ENCODE assay signal across 7 cellular contexts in the genomic region with DNA sequence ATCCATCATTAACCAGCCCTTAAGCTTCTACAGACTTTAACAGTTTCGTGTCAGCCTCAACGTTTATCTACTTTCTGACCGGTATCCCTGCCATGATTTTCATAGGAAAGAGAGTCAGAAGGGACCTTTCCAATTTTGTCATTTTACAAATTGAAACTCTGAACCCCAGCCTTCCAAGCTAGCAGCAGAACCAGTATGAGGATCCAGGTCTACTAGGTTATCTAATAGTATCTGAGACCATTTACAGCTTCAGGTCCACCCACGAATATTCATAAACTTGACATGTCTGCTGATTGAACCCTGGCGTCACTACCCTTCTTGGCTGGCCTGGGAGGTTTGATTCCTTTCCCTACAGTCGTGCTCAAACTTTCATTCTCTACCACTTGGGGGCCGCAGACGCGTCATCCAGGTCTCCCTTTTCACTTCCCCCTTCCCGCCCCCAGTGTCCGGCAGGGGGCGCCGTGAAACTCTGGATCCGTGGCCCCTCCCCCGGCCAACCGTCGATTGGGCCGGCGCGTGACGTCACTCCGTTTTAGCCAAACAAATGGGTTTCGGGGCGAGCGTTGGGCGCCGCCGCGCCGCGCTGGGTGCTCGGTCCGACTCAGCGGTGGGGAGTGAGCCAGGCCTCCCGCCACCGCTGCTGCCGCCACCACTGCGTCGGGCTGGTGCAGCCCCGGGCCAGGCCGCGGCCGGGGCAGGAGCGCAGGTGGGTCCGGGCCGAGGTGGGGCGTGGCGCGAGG. TPM values are rescaled to one million over a fixed set of nuclear protein-coding genes. Genes with fewer than 3 reads are reported as not detected.
DNase-seq lines count a peak whose midpoint lies in the region; ATAC-seq and TF ChIP-seq lines count a peak whose summit lies in the region.

A gene with protein sequence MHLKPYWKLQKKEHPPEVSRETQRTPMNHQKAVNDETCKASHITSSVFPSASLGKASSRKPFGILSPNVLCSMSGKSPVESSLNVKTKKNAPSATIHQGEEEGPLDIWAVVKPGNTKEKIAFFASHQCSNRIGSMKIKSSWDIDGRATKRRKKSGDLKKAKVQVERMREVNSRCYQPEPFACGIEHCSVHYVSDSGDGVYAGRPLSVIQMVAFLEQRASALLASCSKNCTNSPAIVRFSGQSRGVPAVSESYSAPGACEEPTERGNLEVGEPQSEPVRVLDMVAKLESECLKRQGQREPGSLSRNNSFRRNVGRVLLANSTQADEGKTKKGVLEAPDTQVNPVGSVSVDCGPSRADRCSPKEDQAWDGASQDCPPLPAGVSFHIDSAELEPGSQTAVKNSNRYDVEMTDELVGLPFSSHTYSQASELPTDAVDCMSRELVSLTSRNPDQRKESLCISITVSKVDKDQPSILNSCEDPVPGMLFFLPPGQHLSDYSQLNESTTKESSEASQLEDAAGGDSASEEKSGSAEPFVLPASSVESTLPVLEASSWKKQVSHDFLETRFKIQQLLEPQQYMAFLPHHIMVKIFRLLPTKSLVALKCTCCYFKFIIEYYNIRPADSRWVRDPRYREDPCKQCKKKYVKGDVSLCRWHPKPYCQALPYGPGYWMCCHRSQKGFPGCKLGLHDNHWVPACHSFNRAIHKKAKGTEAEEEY (plus strand): TSS at position 590 of the 740 bp plus-strand sequence. CDS start 78,970 bp downstream, outside the sequence.

- H2AFZ ChIP-seq in hepatocyte = peak within 1 kb of the TSS; percentile 54

- no peaks in the 10 kb centered on the region for H3K9me2 ChIP-seq in hepatocyte (replicated peaks; ENCODE audit: insufficient read depth)

- H3K9me3 ChIP-seq in hepatocyte (ENCODE audit: low read depth) = no peaks in the 10 kb centered on the region

- H3K4me1 ChIP-seq in hepatocyte (ENCODE audit: insufficient read depth) = peaks cover 21% of the 10 kb centered on the region

- peak within 1 kb of the TSS; percentile 98 for H3K27ac ChIP-seq in hepatocyte

- peak; percentile 90 for ATAC-seq in GM18502 (IDR thresholded peaks at IDR 0.05; ENCODE audit: poor library complexity, unreplicated experiment)
- peak; percentile 86 for ATAC-seq in HG02973 (IDR thresholded peaks at IDR 0.05; ENCODE audit: unreplicated experiment)

- peaks cover 44% of the 10 kb centered on the region for H3K79me2 ChIP-seq in hepatocyte

- DNase-seq in NCI-H2029 (lab: John Stamatoyannopoulos, UW) = peak; percentile 98
- DNase-seq in T-helper 9 cell = peak; percentile 100
- DNase-seq in astrocyte of the hippocampus (ENCODE audit: low read depth, low spot score) = peak; percentile 99
- DNase-seq in hepatocyte (ENCODE audit: low spot score) = peak; percentile 100
- DNase-seq in retina = peak; percentile 98

- H3K4me3 ChIP-seq in hepatocyte = peak within 1 kb of the TSS; percentile 53

- 2% methylated on average over 41 of the region's 49 CpGs for WGBS in hepatocyte (ENCODE audit: low lambda C conversion rate, missing lambda C conversion rate)

- H3K36me3 ChIP-seq in hepatocyte (replicated peaks; ENCODE audit: insufficient read depth, low read depth) = no peaks in the 10 kb centered on the region

- peak within 1 kb of the TSS; percentile 77 for H3K4me2 ChIP-seq in hepatocyte

- no peaks in the 10 kb centered on the region for H3K27me3 ChIP-seq in hepatocyte

- H4K20me1 ChIP-seq in hepatocyte (ENCODE audit: insufficient read depth, poor library complexity, severe bottlenecking) = peaks cover 36% of the 10 kb centered on the region

- TF ChIP-seq CTCF in hepatocyte (IDR thresholded peaks at IDR 0.05; ENCODE audit: poor library complexity) = peak; percentile 100

RNA-seq across cellular contexts. Expression of the gene that starts here (rescaled TPM):
- total RNA-seq in hepatocyte = 45.9 and 46.5 TPM in 2 replicates
- 27.5 and 31.6 TPM in 2 replicates for polyA plus RNA-seq in hepatocyte

Comparison
In these comparisons a context has a peak if more than half of its experiments do, and no peak if none do; other contexts are left out.
1. Peak in every context shown above with its lines: DNase-seq, ATAC-seq, H3K4me3 ChIP-seq and H3K27ac ChIP-seq.